Comparison of ENCODE assay signal across 5 cellular contexts in genomic region chr4:140633951-140634350, GRCh38.
"Had no signal": no experiment of that assay in that cellular context is flagged by ENCODE, and none has a peak within 500 bp of the region (broad histone marks: within the 10 kb centered on the region; RNA-seq: fewer than 3 reads in every experiment).

No MANE protein-coding gene starts in this region.

- H3K4me3 ChIP-seq: GM23338, K562 had no signal

- H3K4me3 Mint-ChIP-seq: GM23338, H9 had no signal

- DNase-seq: H9, HCEC 1CT, IMR-90 had no signal

- H3K27ac Mint-ChIP-seq: GM23338, H9 had no signal

- H3K9me3 Mint-ChIP-seq: GM23338, H9 had no signal

- ATAC-seq: GM23338, K562 had no signal
